10 cellular contexts compared by ENCODE assay signal in genomic region chr1:156572663-156573018, GRCh38. TPM values are rescaled to one million over a fixed set of nuclear protein-coding genes. Genes with fewer than 3 reads are reported as not detected.
DNase-seq lines count a peak whose midpoint lies in the region; ATAC-seq and TF ChIP-seq lines count a peak whose summit lies in the region.
"Had no signal": no experiment of that assay in that cellular context is flagged by ENCODE, and none has a peak within 500 bp of the region (broad histone marks: within the 10 kb centered on the region; RNA-seq: fewer than 3 reads in every experiment).

No MANE protein-coding gene starts in this region.

- no peaks in the 10 kb centered on the region for H3K9me3 Mint-ChIP-seq in activated CD8-positive, alpha-beta memory T cell treated with anti-CD3 and anti-CD28 coated beads, Interleukin-2, amount 10 ng/mL, durations not matched to agents 7 days and 5 days (ENCODE audit: low read depth)
- H3K9me3 Mint-ChIP-seq in activated CD4-positive, alpha-beta memory T cell treated with anti-CD3 and anti-CD28 coated beads for 36 hours: no peaks in the 10 kb centered on the region

- no peaks in the 10 kb centered on the region for H3K4me1 ChIP-seq in iPS-15b (ENCODE audit: control insufficient read depth, insufficient read depth, low read length)
- H3K4me1 ChIP-seq in suprapubic skin: peaks cover 14% of the 10 kb centered on the region
- peaks cover 0 to 5% of the 10 kb centered on the region in 2 donors for H3K4me1 ChIP-seq in uterus

- H3K4me1 Mint-ChIP-seq in activated CD8-positive, alpha-beta memory T cell treated with anti-CD3 and anti-CD28 coated beads, Interleukin-2, amount 10 ng/mL, durations not matched to agents 7 days and 5 days: peaks cover 26% of the 10 kb centered on the region
- H3K4me1 Mint-ChIP-seq in activated CD4-positive, alpha-beta memory T cell treated with anti-CD3 and anti-CD28 coated beads for 36 hours (ENCODE audit: low read depth): peaks cover 18% of the 10 kb centered on the region

- H3K27ac ChIP-seq in suprapubic skin (no peak overlapping the region), uterus (no peak overlapping the region)

- POLR2A ChIA-PET in activated CD4-positive, alpha-beta memory T cell treated with anti-CD3 and anti-CD28 coated beads for 36 hours (lab: Charles Lee): no interaction called here

- H3K9me3 ChIP-seq in iPS-15b (ENCODE audit: control insufficient read depth, insufficient read depth, low read length) (no peaks in the 10 kb centered on the region), suprapubic skin (no peaks in the 10 kb centered on the region), uterus (no peaks in the 10 kb centered on the region)

- WGBS in suprapubic skin: 31% methylated on average over 10 of the region's 10 CpGs

- ATAC-seq in activated CD8-positive, alpha-beta memory T cell treated with anti-CD3 and anti-CD28 coated beads, Interleukin-2, amount 10 ng/mL, durations not matched to agents 7 days and 5 days: no peak

- peak overlapping the region; percentile 91 for H3K4me3 Mint-ChIP-seq in activated CD8-positive, alpha-beta memory T cell treated with anti-CD3 and anti-CD28 coated beads, Interleukin-2, amount 10 ng/mL, durations not matched to agents 7 days and 5 days
- peak overlapping the region; percentile 95 for H3K4me3 Mint-ChIP-seq in activated CD4-positive, alpha-beta memory T cell treated with anti-CD3 and anti-CD28 coated beads for 36 hours

- peaks cover 8% of the 10 kb centered on the region for H3K36me3 Mint-ChIP-seq in activated CD8-positive, alpha-beta memory T cell treated with anti-CD3 and anti-CD28 coated beads, Interleukin-2, amount 10 ng/mL, durations not matched to agents 7 days and 5 days
- peaks cover 2% of the 10 kb centered on the region for H3K36me3 Mint-ChIP-seq in activated CD4-positive, alpha-beta memory T cell treated with anti-CD3 and anti-CD28 coated beads for 36 hours

- intact Hi-C loops in activated CD4-positive, alpha-beta memory T cell treated with anti-CD3 and anti-CD28 coated beads for 36 hours (cut with micrococcal nuclease): loop anchor here (5.0 kb wide), 1 partner anchor 70 kb away; the partner anchor contains the start of gene MEF2D
- intact Hi-C loops in uterus (cut with DNase I; ENCODE audit: low total_unique reads): no loop called here

- CTCF ChIA-PET in activated CD8-positive, alpha-beta memory T cell treated with anti-CD3 and anti-CD28 coated beads, Interleukin-2, amount 10 ng/mL, durations not matched to agents 7 days and 5 days (lab: Charles Lee): interaction anchor here (1.7 to 4.0 kb wide), 4 partner anchors 9 to 117 kb away, joined by 4 to 18 read pairs (median 6); no protein-coding TSS in a partner anchor
- CTCF ChIA-PET in activated CD4-positive, alpha-beta memory T cell treated with anti-CD3 and anti-CD28 coated beads for 36 hours (lab: Charles Lee): interaction anchor here (1.1 to 2.0 kb wide), 3 partner anchors 9 to 90 kb away, joined by 3 to 7 read pairs (median 3); no protein-coding TSS in a partner anchor

- H3K27me3 ChIP-seq in iPS-15b (ENCODE audit: control insufficient read depth, insufficient read depth, low read length) (peaks cover 5% of the 10 kb centered on the region), suprapubic skin (no peaks in the 10 kb centered on the region), uterus (no peaks in the 10 kb centered on the region)

- H3K4me3 ChIP-seq in iPS-15b (ENCODE audit: low read depth, low read length) (peak overlapping the region; percentile 95), suprapubic skin (peak overlapping the region; percentile 55), uterus (peak overlapping the region in 1 of 2 donors; percentile 19)

- peaks cover 28% of the 10 kb centered on the region for H3K27me3 Mint-ChIP-seq in activated CD8-positive, alpha-beta memory T cell treated with anti-CD3 and anti-CD28 coated beads, Interleukin-2, amount 10 ng/mL, durations not matched to agents 7 days and 5 days
- peaks cover 25% of the 10 kb centered on the region for H3K27me3 Mint-ChIP-seq in activated CD4-positive, alpha-beta memory T cell treated with anti-CD3 and anti-CD28 coated beads for 36 hours

- TF ChIP-seq EP300 in suprapubic skin (IDR thresholded peaks at IDR 0.05): no peak

- H3K36me3 ChIP-seq in iPS-15b (ENCODE audit: control insufficient read depth, insufficient read depth, low read length): peaks cover 7% of the 10 kb centered on the region
- no peaks in the 10 kb centered on the region for H3K36me3 ChIP-seq in suprapubic skin
- no peaks in the 10 kb centered on the region for H3K36me3 ChIP-seq in uterus

- H3K27ac Mint-ChIP-seq in activated CD8-positive, alpha-beta memory T cell treated with anti-CD3 and anti-CD28 coated beads, Interleukin-2, amount 10 ng/mL, durations not matched to agents 7 days and 5 days: peak overlapping the region; percentile 58
- no peak overlapping the region for H3K27ac Mint-ChIP-seq in activated CD4-positive, alpha-beta memory T cell treated with anti-CD3 and anti-CD28 coated beads for 36 hours

- H3K9ac ChIP-seq in iPS-15b (ENCODE audit: low read depth, low read length): no peak overlapping the region

- TF ChIP-seq CTCF in suprapubic skin (IDR thresholded peaks at IDR 0.05) (no peak), uterus (IDR thresholded peaks at IDR 0.05) (peak in 1 of 4 experiments; percentile 12)

- no peak for DNase-seq in activated CD8-positive, alpha-beta memory T cell treated with anti-CD3 and anti-CD28 coated beads, Interleukin-2, amount 10 ng/mL, durations not matched to agents 7 days and 5 days
- no peak for DNase-seq in activated CD8-positive, alpha-beta memory T cell treated with anti-CD3 and anti-CD28 coated beads for 24 hours
- DNase-seq in activated CD4-positive, alpha-beta memory T cell treated with anti-CD3 and anti-CD28 coated beads for 36 hours: no peak
- no peak for DNase-seq in suprapubic skin (ENCODE audit: low spot score in 2 of 2)
- DNase-seq in uterus: no peak
- no peak for DNase-seq in DMS79 (lab: John Stamatoyannopoulos, UW)
- DNase-seq in DMS 273 treated with DMSO at 0.1 percent for 48 hours (lab: John Stamatoyannopoulos, UW): no peak

- TF ChIP-seq POLR2A in suprapubic skin (IDR thresholded peaks at IDR 0.05) (no peak), uterus (IDR thresholded peaks at IDR 0.05) (no peak)

RNA-seq across cellular contexts. Expression of gene IQGAP3, which starts 0.3 kb away (rescaled TPM):
- 10 to 100 TPM; 24.3 to 31.3 TPM for total RNA-seq in activated CD8-positive, alpha-beta memory T cell treated with anti-CD3 and anti-CD28 coated beads, Interleukin-2, amount 10 ng/mL, durations not matched to agents 7 days and 5 days
- total RNA-seq in activated CD4-positive, alpha-beta memory T cell treated with anti-CD3 and anti-CD28 coated beads for 36 hours: 10 to 100 TPM; 16.9 to 19.3 TPM
- 1 to 10 TPM; 2.2 to 5.7 (median 4.5) TPM for total RNA-seq in suprapubic skin
- 10 to 100 TPM in 1 of 4 donors, under 1 TPM in 1, not detected in 2; 0.09 to 13.2 TPM for total RNA-seq in uterus

RNA-seq across cellular contexts. Expression of gene TTC24, which starts 6.9 kb away (rescaled TPM):
- 10 to 100 TPM; 12.6 to 16.9 TPM for total RNA-seq in activated CD8-positive, alpha-beta memory T cell treated with anti-CD3 and anti-CD28 coated beads, Interleukin-2, amount 10 ng/mL, durations not matched to agents 7 days and 5 days
- under 1 TPM; 0.51 to 0.90 TPM for total RNA-seq in activated CD4-positive, alpha-beta memory T cell treated with anti-CD3 and anti-CD28 coated beads for 36 hours
- not detected for total RNA-seq in suprapubic skin
- total RNA-seq in uterus: not detected
- total RNA-seq: H4, NCI-H460 had no signal

RNA-seq across cellular contexts. Expression of gene NAXE, which starts 18.9 kb away (rescaled TPM):
- 10 to 100 TPM; 62.7 to 66.6 TPM for total RNA-seq in activated CD8-positive, alpha-beta memory T cell treated with anti-CD3 and anti-CD28 coated beads, Interleukin-2, amount 10 ng/mL, durations not matched to agents 7 days and 5 days
- 10 to 100 TPM; 73.6 to 76.7 TPM for total RNA-seq in activated CD4-positive, alpha-beta memory T cell treated with anti-CD3 and anti-CD28 coated beads for 36 hours
- total RNA-seq in suprapubic skin (10 to 100 TPM; 42.7 to 80.8 (median 63.3) TPM), uterus (10 to 100 TPM; 39.5 to 74.4 (median 52.2) TPM)

RNA-seq across cellular contexts. Expression of gene GPATCH4, which starts 28.6 kb away (rescaled TPM):
- 10 to 100 TPM; 40.5 to 50.9 TPM for total RNA-seq in activated CD8-positive, alpha-beta memory T cell treated with anti-CD3 and anti-CD28 coated beads, Interleukin-2, amount 10 ng/mL, durations not matched to agents 7 days and 5 days
- 10 to 100 TPM; 40.2 to 43.2 TPM for total RNA-seq in activated CD4-positive, alpha-beta memory T cell treated with anti-CD3 and anti-CD28 coated beads for 36 hours
- 10 to 100 TPM; 15.9 to 25.1 (median 20.5) TPM for total RNA-seq in suprapubic skin
- total RNA-seq in uterus: 10 to 100 TPM in 3 of 4 donors, 1 to 10 TPM in 1; 2.3 to 31.6 (median 19.8) TPM

RNA-seq across cellular contexts. Expression of gene HAPLN2, which starts 46.6 kb away (rescaled TPM):
- not detected for total RNA-seq in activated CD8-positive, alpha-beta memory T cell treated with anti-CD3 and anti-CD28 coated beads, Interleukin-2, amount 10 ng/mL, durations not matched to agents 7 days and 5 days
- under 1 TPM; 0.21 to 0.34 TPM for total RNA-seq in activated CD4-positive, alpha-beta memory T cell treated with anti-CD3 and anti-CD28 coated beads for 36 hours
- total RNA-seq in suprapubic skin (1 to 10 TPM in 2 of 4 donors, not detected in 2; 1.0 to 2.9 TPM), uterus (1 to 10 TPM in 1 of 4 donors, under 1 TPM in 1, not detected in 2; 0.77 to 3.9 TPM)
- total RNA-seq: H4, NCI-H460 had no signal

Comparison
In these comparisons a context has a peak if more than half of its experiments do, and no peak if none do; other contexts are left out.
1. RNA of gene TTC24, which starts 6.9 kb away (total RNA-seq): 12.6 to 16.9 TPM in activated CD8-positive, alpha-beta memory T cell treated with anti-CD3 and anti-CD28 coated beads, Interleukin-2, amount 10 ng/mL, durations not matched to agents 7 days and 5 days; 0.51 to 0.90 TPM in activated CD4-positive, alpha-beta memory T cell treated with anti-CD3 and anti-CD28 coated beads for 36 hours, not detected in suprapubic skin and not detected in uterus; every median in the first group is over 4 times any median in the second.